Comparison of ENCODE assay signal across 25 cellular contexts in genomic region chr13:65063753-65064152, GRCh38.
DNase-seq lines count a peak whose midpoint lies in the region; ATAC-seq and TF ChIP-seq lines count a peak whose summit lies in the region.
"Had no signal": no experiment of that assay in that cellular context is flagged by ENCODE, and none has a peak within 500 bp of the region (broad histone marks: within the 10 kb centered on the region; RNA-seq: fewer than 3 reads in every experiment).

No MANE protein-coding gene starts in this region.

- no peak overlapping the region for H2AFZ ChIP-seq in fibroblast of lung (ENCODE audit: low read length)

- H3K4me2 ChIP-seq in fibroblast of lung (ENCODE audit: extremely low read depth, insufficient read depth, low read length), result no peak overlapping the region
- H3K4me2 ChIP-seq: KMS-11 had no signal

- H3K27me3 ChIP-seq in Panc1 (ENCODE audit: control insufficient read depth, insufficient read depth, low read length) (no peaks in the 10 kb centered on the region), fibroblast of lung (ENCODE audit: control insufficient read depth, insufficient read depth, low read length) (no peaks in the 10 kb centered on the region)
- H3K27me3 ChIP-seq: gastroesophageal sphincter, SJCRH30, uterus had no signal

- H3K9ac ChIP-seq in fibroblast of lung (ENCODE audit: insufficient read depth, low read length), result no peak overlapping the region
- H3K9ac ChIP-seq: KMS-11 had no signal

- POLR2A ChIA-PET in HEK293T (lab: Yijun Ruan, JAX), result no interaction called here
- POLR2A ChIA-PET in Panc1 (lab: Charles Lee), result no interaction called here

- intact Hi-C loops in Panc1 (cut with micrococcal nuclease; ENCODE audit: unreplicated experiment), result no loop called here

- in situ Hi-C loops in ACHN (cut with HindIII; ENCODE audit: low pct_ligation_motif_present, low pct_unique_long_range_greater_than_20kb, low sequenced_read_pairs) (no loop called here), Panc1 (cut with HindIII; ENCODE audit: low pct_unique_long_range_greater_than_20kb, low sequenced_read_pairs) (no loop called here)

- no peaks in the 10 kb centered on the region for H3K9me3 ChIP-seq in Panc1 (ENCODE audit: control insufficient read depth, insufficient read depth, low read depth, low read length)
- no peaks in the 10 kb centered on the region for H3K9me3 ChIP-seq in fibroblast of lung (ENCODE audit: control insufficient read depth, insufficient read depth, low read depth, low read length)
- H3K9me3 ChIP-seq: gastroesophageal sphincter, psoas muscle, SJCRH30, uterus had no signal

- H3K4me3 ChIP-seq in Panc1 (ENCODE audit: low read depth in 2 of 2, low read length in 2 of 2), result no peak overlapping the region
- no peak overlapping the region for H3K4me3 ChIP-seq in fibroblast of lung (replicated peaks in 1 of 4; ENCODE audit: control extremely low read depth in 1 of 4, insufficient read depth in 1 of 4, low read depth in 3 of 4, low read length in 4 of 4)
- H3K4me3 ChIP-seq: gastroesophageal sphincter, psoas muscle, SJCRH30, skin epidermis, uterus had no signal

- no peaks in the 10 kb centered on the region for H3K79me2 ChIP-seq in fibroblast of lung (ENCODE audit: control insufficient read depth, insufficient read depth, low read length)

- H3K4me1 ChIP-seq in Panc1 (ENCODE audit: control insufficient read depth, insufficient read depth, low read length) (no peaks in the 10 kb centered on the region; the same call in 1 of the 2 replicates), fibroblast of lung (ENCODE audit: control insufficient read depth, extremely low read depth, insufficient read depth, low read length) (no peaks in the 10 kb centered on the region)
- H3K4me1 ChIP-seq: psoas muscle, uterus had no signal

- no peaks in the 10 kb centered on the region for H4K20me1 ChIP-seq in fibroblast of lung (ENCODE audit: control insufficient read depth, extremely low read depth, insufficient read depth, low read length)

- peak; percentile 41 for DNase-seq in ACHN
- DNase-seq in HEK293T (ENCODE audit: extremely low spot score), result no peak
- DNase-seq in Panc1 (ENCODE audit: low read depth, low spot score), result peak; percentile 4
- DNase-seq in fibroblast of lung (ENCODE audit: low read depth in 2 of 2), result peak; percentile 72 to 87
- no peak for DNase-seq in NOMO-1 treated with DMSO at 0.1 percent for 48 hours (lab: John Stamatoyannopoulos, UW; ENCODE audit: unreplicated experiment)
- no peak for DNase-seq in ureter (ENCODE audit: low spot score)
- DNase-seq: activated CD4-positive, alpha-beta T cell treated with anti-CD3 and anti-CD28 coated beads for 1 hour; activated CD8-positive, alpha-beta memory T cell treated with anti-CD3 and anti-CD28 coated beads for 24 hours; activated naive CD4-positive, alpha-beta T cell; activated T-cell treated with anti-CD3 and anti-CD28 coated beads, Interleukin-2, amount 50 U/mL, for 24 hours; CD4-positive, CD25-positive, alpha-beta regulatory T cell; DMS 273 treated with DMSO at 0.1 percent for 48 hours; erythroblast; NCI-H1048; NCI-H524 treated with DMSO at 0.1 percent for 48 hours; psoas muscle; stimulated activated CD4-positive, alpha-beta T cell treated with anti-CD3 and anti-CD28 coated beads, Interleukin-1b, Interleukin-23, amount 100 ng/mL, for 48 hours; T-helper 1 cell; uterus had no signal

- TF ChIP-seq CTCF in Panc1 (IDR thresholded peaks at IDR 0.05) (no peak), fibroblast of lung (conservative IDR thresholded peaks at IDR 0.05 in 1 of 2, IDR thresholded peaks at IDR 0.05 in 1 of 2; ENCODE audit: low read depth in 1 of 2, low read length in 2 of 2) (no peak)

- H3K36me3 ChIP-seq in Panc1 (ENCODE audit: control insufficient read depth, insufficient read depth, low read length) (no peaks in the 10 kb centered on the region), fibroblast of lung (ENCODE audit: control insufficient read depth, insufficient read depth, low read length) (no peaks in the 10 kb centered on the region)
- H3K36me3 ChIP-seq: gastroesophageal sphincter, SJCRH30, uterus had no signal

- ATAC-seq in Panc1, result no peak
- ATAC-seq in esophagus mucosa, result no peak
- no peak for ATAC-seq in GM21526 (IDR thresholded peaks at IDR 0.05; ENCODE audit: low FRiP score, unreplicated experiment)
- ATAC-seq: gastroesophageal sphincter, psoas muscle had no signal

- no TSS peak for BruUV-seq in Panc1 (replicated peaks; lab: Mats Ljungman, UMichigan)

- no peak overlapping the region for H3K27ac ChIP-seq in Panc1 (ENCODE audit: low read length)
- H3K27ac ChIP-seq in fibroblast of lung (ENCODE audit: insufficient read depth, low read length), result no peak overlapping the region
- H3K27ac ChIP-seq: gastroesophageal sphincter, KMS-11, psoas muscle, SJCRH30, skin epidermis, uterus had no signal

- CTCF ChIA-PET in HEK293T (lab: Yijun Ruan, JAX) (no interaction called here), Panc1 (lab: Charles Lee) (no interaction called here)

TF ChIP-seq in HEK293T, 16 proteins besides CTCF, POLR2A, EP300 and RAD21:
- TF ChIP-seq SP1 (IDR thresholded peaks at IDR 0.05), result no peak
- TF ChIP-seq FOXA1 (IDR thresholded peaks at IDR 0.05), result no peak
- peak; percentile 69 for TF ChIP-seq PKNOX1 (IDR thresholded peaks at IDR 0.05)

Comparison
In these comparisons a context has a peak if more than half of its experiments do, and no peak if none do; other contexts are left out.
1. DNase-seq: peak in ACHN (single experiment), Panc1 (single experiment) and fibroblast of lung (2 of 2); none in HEK293T (single experiment), NOMO-1 treated with DMSO at 0.1 percent for 48 hours (single experiment) and ureter (single experiment).